ENCODE assay signal across 1 cellular context in the genomic region with DNA sequence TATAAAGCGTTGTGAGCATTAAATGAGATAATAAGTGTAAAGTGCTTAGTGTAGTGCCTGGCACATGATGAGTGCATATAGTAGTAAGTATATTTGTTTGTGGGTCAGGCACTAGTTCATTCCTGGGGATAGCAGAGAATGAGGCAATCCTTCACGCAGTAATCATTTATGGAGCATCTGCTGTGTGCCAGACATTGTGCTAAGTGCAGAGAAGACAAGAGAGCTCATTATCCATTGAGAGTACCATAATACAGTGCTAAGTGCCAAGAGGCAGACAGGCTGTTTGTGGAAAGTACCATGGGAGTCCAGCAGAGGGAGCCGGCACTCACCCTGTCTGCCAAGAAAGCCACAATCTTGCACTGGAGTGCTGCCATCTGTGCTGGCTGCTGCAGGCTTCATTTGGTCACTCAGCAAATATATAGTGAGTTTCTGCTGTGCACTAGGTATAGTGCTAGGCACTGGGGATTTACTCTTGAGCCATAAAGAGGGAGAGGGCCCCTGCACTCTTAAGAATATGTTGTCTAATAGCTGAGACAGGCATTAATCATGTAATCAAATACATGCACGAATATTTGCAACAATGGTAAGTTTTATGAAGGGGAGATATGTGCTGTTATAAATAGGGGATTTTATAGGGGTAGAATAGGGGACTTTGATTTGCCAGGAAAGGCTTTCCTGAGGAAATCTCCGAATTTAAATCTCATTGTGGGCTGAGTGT.
A peak's percentile ranks its signal among the peaks of the same experiment; 100 is the strongest.
TF ChIP-seq lines count a peak whose summit lies in the region.

No MANE protein-coding gene starts in this region.

TF ChIP-seq in HepG2, 621 proteins besides CTCF, POLR2A, EP300 and RAD21 (continued from another document):
- TF ChIP-seq, protein P1, sequence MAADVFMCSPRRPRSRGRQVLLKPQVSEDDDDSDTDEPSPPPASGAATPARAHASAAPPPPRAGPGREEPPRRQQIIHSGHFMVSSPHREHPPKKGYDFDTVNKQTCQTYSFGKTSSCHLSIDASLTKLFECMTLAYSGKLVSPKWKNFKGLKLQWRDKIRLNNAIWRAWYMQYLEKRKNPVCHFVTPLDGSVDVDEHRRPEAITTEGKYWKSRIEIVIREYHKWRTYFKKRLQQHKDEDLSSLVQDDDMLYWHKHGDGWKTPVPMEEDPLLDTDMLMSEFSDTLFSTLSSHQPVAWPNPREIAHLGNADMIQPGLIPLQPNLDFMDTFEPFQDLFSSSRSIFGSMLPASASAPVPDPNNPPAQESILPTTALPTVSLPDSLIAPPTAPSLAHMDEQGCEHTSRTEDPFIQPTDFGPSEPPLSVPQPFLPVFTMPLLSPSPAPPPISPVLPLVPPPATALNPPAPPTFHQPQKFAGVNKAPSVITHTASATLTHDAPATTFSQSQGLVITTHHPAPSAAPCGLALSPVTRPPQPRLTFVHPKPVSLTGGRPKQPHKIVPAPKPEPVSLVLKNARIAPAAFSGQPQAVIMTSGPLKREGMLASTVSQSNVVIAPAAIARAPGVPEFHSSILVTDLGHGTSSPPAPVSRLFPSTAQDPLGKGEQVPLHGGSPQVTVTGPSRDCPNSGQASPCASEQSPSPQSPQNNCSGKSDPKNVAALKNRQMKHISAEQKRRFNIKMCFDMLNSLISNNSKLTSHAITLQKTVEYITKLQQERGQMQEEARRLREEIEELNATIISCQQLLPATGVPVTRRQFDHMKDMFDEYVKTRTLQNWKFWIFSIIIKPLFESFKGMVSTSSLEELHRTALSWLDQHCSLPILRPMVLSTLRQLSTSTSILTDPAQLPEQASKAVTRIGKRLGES (CRISPR knock-in tag; IDR thresholded peaks at IDR 0.05; ENCODE audit: borderline replicate concordance): no peak
- TF ChIP-seq, protein P2, sequence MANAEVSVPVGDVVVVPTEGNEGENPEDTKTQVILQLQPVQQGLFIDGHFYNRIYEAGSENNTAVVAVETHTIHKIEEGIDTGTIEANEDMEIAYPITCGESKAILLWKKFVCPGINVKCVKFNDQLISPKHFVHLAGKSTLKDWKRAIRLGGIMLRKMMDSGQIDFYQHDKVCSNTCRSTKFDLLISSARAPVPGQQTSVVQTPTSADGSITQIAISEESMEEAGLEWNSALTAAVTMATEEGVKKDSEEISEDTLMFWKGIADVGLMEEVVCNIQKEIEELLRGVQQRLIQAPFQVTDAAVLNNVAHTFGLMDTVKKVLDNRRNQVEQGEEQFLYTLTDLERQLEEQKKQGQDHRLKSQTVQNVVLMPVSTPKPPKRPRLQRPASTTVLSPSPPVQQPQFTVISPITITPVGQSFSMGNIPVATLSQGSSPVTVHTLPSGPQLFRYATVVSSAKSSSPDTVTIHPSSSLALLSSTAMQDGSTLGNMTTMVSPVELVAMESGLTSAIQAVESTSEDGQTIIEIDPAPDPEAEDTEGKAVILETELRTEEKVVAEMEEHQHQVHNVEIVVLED (CRISPR knock-in tag; IDR thresholded peaks at IDR 0.05; ENCODE audit: borderline replicate concordance): no peak
- TF ChIP-seq ZNF205 (CRISPR knock-in tag; IDR thresholded peaks at IDR 0.05) (no peak), SP1 (IDR thresholded peaks at IDR 0.05) (no peak), SP1 (CRISPR knock-in tag; IDR thresholded peaks at IDR 0.05) (peak; percentile 25; the same call in 1 of the 2 replicates), ZNF329 (CRISPR knock-in tag; IDR thresholded peaks at IDR 0.05; ENCODE audit: low read depth) (no peak), RXRB (CRISPR knock-in tag; IDR thresholded peaks at IDR 0.05; ENCODE audit: borderline replicate concordance) (peak; percentile 43; the same call in 1 of the 2 replicates), ZNF564 (CRISPR knock-in tag; IDR thresholded peaks at IDR 0.05) (no peak), SNAI1 (CRISPR knock-in tag; IDR thresholded peaks at IDR 0.05; ENCODE audit: borderline replicate concordance) (no peak), ZNF75D (CRISPR knock-in tag; IDR thresholded peaks at IDR 0.05; ENCODE audit: borderline replicate concordance) (no peak), KDM3A (CRISPR knock-in tag; IDR thresholded peaks at IDR 0.05; ENCODE audit: low read depth) (no peak), BHLHE40 (IDR thresholded peaks at IDR 0.05; ENCODE audit: low read length) (no peak; the same call in none of the 2 replicates), CHD4 (IDR thresholded peaks at IDR 0.05; ENCODE audit: borderline replicate concordance, low read length) (no peak), GPN1 (CRISPR knock-in tag; IDR thresholded peaks at IDR 0.05; ENCODE audit: borderline replicate concordance) (no peak), NFKB2 (CRISPR knock-in tag; IDR thresholded peaks at IDR 0.05; ENCODE audit: borderline replicate concordance) (no peak), ZNF562 (CRISPR knock-in tag; IDR thresholded peaks at IDR 0.05; ENCODE audit: borderline replicate concordance) (no peak), ZSCAN22 (CRISPR knock-in tag; IDR thresholded peaks at IDR 0.05) (no peak; the same call in 1 of the 2 replicates), NFYB (CRISPR knock-in tag; IDR thresholded peaks at IDR 0.05) (no peak), ZFAT (CRISPR knock-in tag; conservative IDR thresholded peaks at IDR 0.05) (no peak), FOXA3 (CRISPR knock-in tag; IDR thresholded peaks at IDR 0.05) (peak; percentile 53), SYNCRIP (IDR thresholded peaks at IDR 0.05; ENCODE audit: insufficient read depth, low read depth, low read length) (no peak), ZNF761 (CRISPR knock-in tag; conservative IDR thresholded peaks at IDR 0.05) (no peak)
- TF ChIP-seq, protein P3, sequence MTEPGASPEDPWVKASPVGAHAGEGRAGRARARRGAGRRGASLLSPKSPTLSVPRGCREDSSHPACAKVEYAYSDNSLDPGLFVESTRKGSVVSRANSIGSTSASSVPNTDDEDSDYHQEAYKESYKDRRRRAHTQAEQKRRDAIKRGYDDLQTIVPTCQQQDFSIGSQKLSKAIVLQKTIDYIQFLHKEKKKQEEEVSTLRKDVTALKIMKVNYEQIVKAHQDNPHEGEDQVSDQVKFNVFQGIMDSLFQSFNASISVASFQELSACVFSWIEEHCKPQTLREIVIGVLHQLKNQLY (CRISPR knock-in tag; IDR thresholded peaks at IDR 0.05): 0 out of 2 replicates have a peak, but pooled peaks have one; percentile 19
- TF ChIP-seq, protein P4, sequence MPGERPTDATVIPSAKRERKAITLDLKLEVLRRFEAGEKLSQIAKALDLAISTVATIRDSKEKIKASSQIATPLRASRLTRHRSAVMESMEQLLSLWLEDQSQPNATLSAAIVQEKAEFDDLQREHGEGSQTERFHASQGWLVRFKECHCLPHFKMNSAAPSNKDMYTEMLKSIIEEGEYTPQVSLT (CRISPR knock-in tag; IDR thresholded peaks at IDR 0.05; ENCODE audit: borderline replicate concordance, low read depth): no peak
- TF ChIP-seq, protein P5, sequence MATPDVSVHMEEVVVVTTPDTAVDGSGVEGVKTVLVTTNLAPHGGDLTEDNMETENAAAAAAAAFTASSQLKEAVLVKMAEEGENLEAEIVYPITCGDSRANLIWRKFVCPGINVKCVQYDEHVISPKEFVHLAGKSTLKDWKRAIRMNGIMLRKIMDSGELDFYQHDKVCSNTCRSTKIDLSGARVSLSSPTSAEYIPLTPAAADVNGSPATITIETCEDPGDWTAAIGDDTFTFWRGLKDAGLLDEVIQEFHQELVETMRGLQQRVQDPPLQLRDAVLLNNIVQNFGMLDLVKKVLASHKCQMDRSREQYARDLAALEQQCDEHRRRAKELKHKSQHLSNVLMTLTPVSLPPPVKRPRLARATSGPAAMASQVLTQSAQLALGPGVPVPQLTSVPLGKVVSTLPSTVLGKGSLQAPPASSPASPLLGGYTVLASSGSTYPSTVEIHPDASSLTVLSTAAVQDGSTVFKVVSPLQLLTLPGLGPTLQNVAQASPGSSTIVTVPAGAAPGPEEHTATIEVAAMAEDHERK (CRISPR knock-in tag; IDR thresholded peaks at IDR 0.05; ENCODE audit: low read depth): no peak
- TF ChIP-seq, protein P6, sequence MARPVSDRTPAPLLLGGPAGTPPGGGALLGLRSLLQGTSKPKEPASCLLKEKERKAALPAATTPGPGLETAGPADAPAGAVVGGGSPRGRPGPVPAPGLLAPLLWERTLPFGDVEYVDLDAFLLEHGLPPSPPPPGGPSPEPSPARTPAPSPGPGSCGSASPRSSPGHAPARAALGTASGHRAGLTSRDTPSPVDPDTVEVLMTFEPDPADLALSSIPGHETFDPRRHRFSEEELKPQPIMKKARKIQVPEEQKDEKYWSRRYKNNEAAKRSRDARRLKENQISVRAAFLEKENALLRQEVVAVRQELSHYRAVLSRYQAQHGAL (CRISPR knock-in tag; IDR thresholded peaks at IDR 0.05; ENCODE audit: not compliant biosample characterization): no peak
